ENCODE assay signal across 2 cellular contexts in the genomic region with DNA sequence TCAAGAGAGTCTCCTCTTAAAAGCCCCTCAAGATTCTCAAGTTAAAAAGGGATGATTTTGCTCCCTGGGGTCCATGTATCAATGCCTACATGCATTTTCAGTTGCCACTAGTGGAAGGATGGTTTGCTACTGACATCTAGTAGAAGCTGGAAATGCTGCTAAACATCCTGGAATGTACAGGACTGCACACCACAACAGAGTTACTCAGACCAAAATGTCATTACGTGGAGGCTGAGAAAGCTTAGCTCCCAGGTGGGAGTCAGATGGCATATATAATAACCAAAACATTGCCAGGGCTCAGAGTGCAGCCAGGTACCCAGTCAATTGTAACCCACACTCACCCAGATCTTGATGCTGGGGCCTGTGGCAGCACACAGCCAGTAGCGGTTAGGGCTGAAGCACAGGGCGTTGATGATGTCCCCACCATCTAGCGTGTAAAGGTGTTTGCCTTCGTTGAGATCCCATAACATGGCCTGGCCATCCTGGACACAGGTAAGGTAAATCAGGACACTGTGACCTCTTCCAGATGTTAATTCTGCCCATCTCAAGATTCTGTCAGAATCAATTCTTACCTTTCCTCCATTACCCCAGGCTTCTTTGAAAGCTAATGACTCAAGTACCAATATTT.
TF ChIP-seq lines count a peak whose summit lies in the region.

No MANE protein-coding gene starts in this region.

TF ChIP-seq in WTC11, 78 proteins besides CTCF, POLR2A, EP300 and RAD21:
- TF ChIP-seq MXD4 (CRISPR knock-in tag; IDR thresholded peaks at IDR 0.05; ENCODE audit: borderline replicate concordance), result no peak
- TF ChIP-seq, protein P1, sequence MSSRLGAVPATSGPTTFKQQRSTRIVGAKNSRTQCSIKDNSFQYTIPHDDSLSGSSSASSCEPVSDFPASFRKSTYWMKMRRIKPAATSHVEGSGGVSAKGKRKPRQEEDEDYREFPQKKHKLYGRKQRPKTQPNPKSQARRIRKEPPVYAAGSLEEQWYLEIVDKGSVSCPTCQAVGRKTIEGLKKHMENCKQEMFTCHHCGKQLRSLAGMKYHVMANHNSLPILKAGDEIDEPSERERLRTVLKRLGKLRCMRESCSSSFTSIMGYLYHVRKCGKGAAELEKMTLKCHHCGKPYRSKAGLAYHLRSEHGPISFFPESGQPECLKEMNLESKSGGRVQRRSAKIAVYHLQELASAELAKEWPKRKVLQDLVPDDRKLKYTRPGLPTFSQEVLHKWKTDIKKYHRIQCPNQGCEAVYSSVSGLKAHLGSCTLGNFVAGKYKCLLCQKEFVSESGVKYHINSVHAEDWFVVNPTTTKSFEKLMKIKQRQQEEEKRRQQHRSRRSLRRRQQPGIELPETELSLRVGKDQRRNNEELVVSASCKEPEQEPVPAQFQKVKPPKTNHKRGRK (CRISPR knock-in tag; IDR thresholded peaks at IDR 0.05; ENCODE audit: borderline replicate concordance), result no peak
- 0 out of 2 replicates have a peak, but pooled peaks have one; percentile 13 for TF ChIP-seq EMX1 (CRISPR knock-in tag; IDR thresholded peaks at IDR 0.05)
- TF ChIP-seq ARID4B (CRISPR knock-in tag; IDR thresholded peaks at IDR 0.05; ENCODE audit: borderline replicate concordance), result no peak
- no peak for TF ChIP-seq OVOL2 (CRISPR knock-in tag; IDR thresholded peaks at IDR 0.05; ENCODE audit: borderline replicate concordance)
- TF ChIP-seq NR2C2 (CRISPR knock-in tag; IDR thresholded peaks at IDR 0.05), result no peak

TF ChIP-seq in H1, 55 proteins besides CTCF, POLR2A, EP300 and RAD21:
- TF ChIP-seq KDM5A (IDR thresholded peaks at IDR 0.05; ENCODE audit: low read length) (no peak), SP1 (IDR thresholded peaks at IDR 0.05; ENCODE audit: low read depth, low read length) (0 out of 2 replicates have a peak, but pooled peaks have one; percentile 7), MAX (IDR thresholded peaks at IDR 0.05) (no peak), SUZ12 (IDR thresholded peaks at IDR 0.05; ENCODE audit: low read length) (no peak), SAP30 (IDR thresholded peaks at IDR 0.05; ENCODE audit: insufficient read depth, insufficient replicate concordance, low read length) (no peak), JUND (IDR thresholded peaks at IDR 0.05; ENCODE audit: low read length) (no peak), E2F6 (IDR thresholded peaks at IDR 0.05) (no peak), CHD2 (IDR thresholded peaks at IDR 0.05; ENCODE audit: low read length) (no peak), POLR2AphosphoS5 (IDR thresholded peaks at IDR 0.05; ENCODE audit: low read depth, low read length) (peak; percentile 89), NANOG (IDR thresholded peaks at IDR 0.05; ENCODE audit: insufficient read depth, low read depth, low read length, poor library complexity, severe bottlenecking) (no peak), JUN (IDR thresholded peaks at IDR 0.05; ENCODE audit: low read depth, low read length) (no peak), KDM1A (IDR thresholded peaks at IDR 0.05; ENCODE audit: borderline replicate concordance, low read length) (no peak), BRCA1 (IDR thresholded peaks at IDR 0.05; ENCODE audit: low read depth, low read length) (no peak), SIN3A (conservative IDR thresholded peaks at IDR 0.05 in 1 of 2, IDR thresholded peaks at IDR 0.05 in 1 of 2; ENCODE audit: low read depth in 1 of 2, low read length in 2 of 2) (0 out of 4 replicates have a peak, but pooled peaks of 1 of the 2 experiments have one; percentile 9)
TF ChIP-seq in H1: peak in this region for 3.
